Comparison of ENCODE assay signal across 12 cellular contexts in the genomic region with DNA sequence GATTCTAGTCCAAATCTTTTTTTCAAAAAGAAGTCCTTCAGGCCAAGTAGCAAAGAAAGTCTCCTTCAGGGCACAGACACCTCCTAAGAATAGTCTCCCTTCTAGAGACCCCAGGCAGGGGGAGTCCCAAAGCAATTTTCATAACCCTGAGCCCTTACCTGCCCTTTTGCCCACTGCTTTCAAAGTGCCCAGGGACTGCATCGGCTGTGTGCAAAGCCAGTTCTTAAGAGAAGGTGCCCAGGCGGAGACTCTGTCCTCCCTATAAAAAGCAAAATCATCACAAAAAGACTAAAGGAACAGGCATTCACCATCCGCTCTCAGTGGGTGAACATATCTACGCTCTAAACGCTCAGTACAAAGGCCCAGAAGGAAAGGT. TPM values are rescaled to one million over a fixed set of nuclear protein-coding genes. Genes with fewer than 3 reads are reported as not detected.
DNase-seq lines count a peak whose midpoint lies in the region; ATAC-seq and TF ChIP-seq lines count a peak whose summit lies in the region.
"Had no signal": no experiment of that assay in that cellular context is flagged by ENCODE, and none has a peak within 500 bp of the region (broad histone marks: within the 10 kb centered on the region; RNA-seq: fewer than 3 reads in every experiment).

No MANE protein-coding gene starts in this region.

- H3K4me3 Mint-ChIP-seq in activated T-cell treated with anti-CD3 and anti-CD28 coated beads, Interleukin-2, amount 50 U/mL, for 24 hours = no peak overlapping the region
- H3K4me3 Mint-ChIP-seq: activated T-cell treated with anti-CD3 and anti-CD28 coated beads, Interleukin-2, amount 50 U/mL, for 4 hours; dendritic cell treated with granulocyte-macrophage colony-stimulating factor and Interleukin-4, amounts not matched to agents 40 ng/mL and 50 ng/mL, for 4 days had no signal

- intact Hi-C loops in left colon (cut with DNase I, micrococcal nuclease) = loop anchor here in 1 of 2 donors (10.0 kb wide), 1 partner anchor 55 kb away; no protein-coding TSS in a partner anchor

- H3K27ac Mint-ChIP-seq in activated T-cell treated with anti-CD3 and anti-CD28 coated beads, Interleukin-2, amount 50 U/mL, for 24 hours = peak overlapping the region; percentile 90
- H3K27ac Mint-ChIP-seq: dendritic cell treated with granulocyte-macrophage colony-stimulating factor and Interleukin-4, amounts not matched to agents 40 ng/mL and 50 ng/mL, for 4 days had no signal

- H3K27ac ChIP-seq in angular gyrus (ENCODE audit: low read depth, low read length) (peak overlapping the region; percentile 34), suprapubic skin (peak overlapping the region; percentile 63)

- H3K27me3 Mint-ChIP-seq in activated T-cell treated with anti-CD3 and anti-CD28 coated beads, Interleukin-2, amount 50 U/mL, for 24 hours = no peaks in the 10 kb centered on the region
- H3K27me3 Mint-ChIP-seq: dendritic cell treated with granulocyte-macrophage colony-stimulating factor and Interleukin-4, amounts not matched to agents 40 ng/mL and 50 ng/mL, for 4 days had no signal

- peaks cover 42% of the 10 kb centered on the region for H3K4me1 Mint-ChIP-seq in activated T-cell treated with anti-CD3 and anti-CD28 coated beads, Interleukin-2, amount 50 U/mL, for 24 hours (ENCODE audit: low read depth)

- TF ChIP-seq EP300 in suprapubic skin (IDR thresholded peaks at IDR 0.05) = no peak

- H3K27me3 ChIP-seq in suprapubic skin = no peaks in the 10 kb centered on the region

- H3K9me3 ChIP-seq in suprapubic skin = no peaks in the 10 kb centered on the region

- peaks cover 14% of the 10 kb centered on the region for H3K36me3 ChIP-seq in suprapubic skin

- H3K9me3 Mint-ChIP-seq in activated T-cell treated with anti-CD3 and anti-CD28 coated beads, Interleukin-2, amount 50 U/mL, for 24 hours = no peaks in the 10 kb centered on the region
- H3K9me3 Mint-ChIP-seq: activated T-cell treated with anti-CD3 and anti-CD28 coated beads, Interleukin-2, amount 50 U/mL, for 4 hours; dendritic cell treated with granulocyte-macrophage colony-stimulating factor and Interleukin-4, amounts not matched to agents 40 ng/mL and 50 ng/mL, for 4 days had no signal

- TF ChIP-seq POLR2A in suprapubic skin (IDR thresholded peaks at IDR 0.05) = no peak

- H3K4me3 ChIP-seq in suprapubic skin = no peak overlapping the region

- peaks cover 41% of the 10 kb centered on the region for H3K4me1 ChIP-seq in suprapubic skin

- 78% methylated on average over 5 of the region's 5 CpGs for WGBS in suprapubic skin

- peaks cover 70% of the 10 kb centered on the region for H3K36me3 Mint-ChIP-seq in activated T-cell treated with anti-CD3 and anti-CD28 coated beads, Interleukin-2, amount 50 U/mL, for 24 hours (ENCODE audit: low read depth)

- TF ChIP-seq CTCF in suprapubic skin (IDR thresholded peaks at IDR 0.05) = no peak

- no peak for DNase-seq in activated T-cell treated with anti-CD3 and anti-CD28 coated beads, Interleukin-2, amount 50 U/mL, for 24 hours
- DNase-seq in activated T-cell treated with anti-CD3 and anti-CD28 coated beads, Interleukin-2, amount 50 U/mL, for 1 hour = no peak
- DNase-seq in left colon (no peak), suprapubic skin (ENCODE audit: low spot score in 2 of 2) (no peak), NCI-H1436 (lab: John Stamatoyannopoulos, UW) (no peak), anterior cingulate cortex (lab: John Stamatoyannopoulos, UW) (no peak)
- DNase-seq: activated T-cell treated with anti-CD3 and anti-CD28 coated beads, Interleukin-2, amount 50 U/mL, for 4 hours; NCI-H1105 treated with DMSO at 0.1 percent for 48 hours; NCI-H82 had no signal

- ATAC-seq in left colon = peak; percentile 16
- no peak for ATAC-seq in HG03175 (IDR thresholded peaks at IDR 0.05; ENCODE audit: unreplicated experiment)

RNA-seq across cellular contexts. Expression of a gene that starts 32.2 kb away (rescaled TPM):
- 10 to 100 TPM; 37.4 to 39.5 TPM for total RNA-seq in left colon
- 10 to 100 TPM; 30.9 to 52.6 (median 43.8) TPM for total RNA-seq in suprapubic skin
